In the genomic region with DNA sequence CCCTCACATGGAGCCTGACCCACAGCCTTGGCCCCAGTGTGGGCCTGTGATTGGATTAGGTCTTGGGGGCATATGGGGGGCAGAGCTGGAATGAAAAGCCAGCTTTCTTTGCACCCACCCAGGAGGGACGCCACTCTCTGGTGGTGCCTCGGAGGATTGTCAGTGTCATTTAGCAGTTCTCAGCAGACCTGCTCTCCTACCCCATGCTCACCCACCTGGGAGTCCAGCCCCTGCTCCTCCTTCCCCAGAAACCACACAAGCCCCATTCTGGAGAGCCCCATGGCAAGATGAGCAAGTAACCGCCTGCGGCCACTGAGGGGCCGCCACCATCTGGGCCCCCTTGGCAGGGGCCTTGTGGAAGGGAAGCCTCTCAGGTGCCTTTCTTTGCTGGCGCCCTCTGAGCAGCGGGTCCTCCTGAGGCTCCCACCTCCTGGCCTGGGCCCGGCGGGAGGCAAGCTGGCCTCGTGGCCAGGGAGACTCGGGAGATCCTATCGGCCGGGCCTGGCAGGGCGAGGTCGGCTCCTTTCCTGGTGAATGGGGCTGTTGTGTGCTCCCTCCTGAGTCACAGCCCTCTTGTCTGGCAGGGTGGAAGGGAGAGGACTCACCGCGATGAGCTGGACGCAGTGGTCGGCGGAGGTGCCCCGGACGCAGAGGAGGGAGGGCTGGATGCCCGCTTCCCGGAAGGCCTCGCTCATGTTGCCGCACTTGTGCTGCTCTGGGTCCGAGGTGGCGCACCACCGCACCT, we compare ENCODE assay signal across 14 cellular contexts. TPM values are rescaled to one million over a fixed set of nuclear protein-coding genes. Genes with fewer than 3 reads are reported as not detected.
A peak's percentile ranks its signal among the peaks of the same experiment; 100 is the strongest.
DNase-seq lines count a peak whose midpoint lies in the region; FAIRE-seq and TF ChIP-seq lines count a peak whose summit lies in the region.
"Had no signal": no experiment of that assay in that cellular context is flagged by ENCODE, and none has a peak within 500 bp of the region (broad histone marks: within the 10 kb centered on the region; RNA-seq: fewer than 3 reads in every experiment).

No MANE protein-coding gene starts in this region.

- TF ChIP-seq CTCF in D721Med (IDR thresholded peaks at IDR 0.05; ENCODE audit: insufficient read depth, missing control alignments), result no peak
- no peak for TF ChIP-seq CTCF in fibroblast of mammary gland (conservative IDR thresholded peaks at IDR 0.05; ENCODE audit: control insufficient read depth, insufficient read depth, low read depth, low read length)

- in situ Hi-C loops in KBM-7 (cut with MboI; ENCODE audit: low pct_unique_long_range_greater_than_20kb, low sequenced_read_pairs), result no loop called here

- H3K4me3 ChIP-seq in fibroblast of mammary gland (ENCODE audit: control insufficient read depth, low read depth, low read length), result no peak overlapping the region
- H3K4me3 ChIP-seq: gastroesophageal sphincter, ovary, skin epidermis had no signal

- FAIRE-seq in D721Med (lab: Jason Lieb, UNC) (no peak), RCC 7860 (lab: Jason Lieb, UNC) (no peak)
- FAIRE-seq: keratinocyte had no signal

- DNase-seq in A172 (ENCODE audit: low spot score), result peak; percentile 33
- DNase-seq in D721Med (ENCODE audit: insufficient read length, low spot score), result peak; percentile 15
- DNase-seq in RPMI7951 (ENCODE audit: low read depth), result peak; percentile 80
- peak; percentile 25 for DNase-seq in fibroblast of mammary gland (ENCODE audit: low read depth)
- DNase-seq in KBM-7, result no peak
- no peak for DNase-seq in SK-N-DZ (ENCODE audit: low spot score)
- DNase-seq in stimulated activated naive CD4-positive, alpha-beta T cell treated with Interleukin-2 at 50 U/mL for 16 hours (lab: John Stamatoyannopoulos, UW), result no peak
- DNase-seq in RCC 7860 (ENCODE audit: low spot score), result no peak
- DNase-seq: activated naive CD4-positive, alpha-beta T cell treated with anti-CD3 and anti-CD28 coated beads, Interleukin-2, amount 50 U/mL, for 16 hours; NCI-H2171 treated with DMSO at 0.1 percent for 48 hours had no signal

RNA-seq across cellular contexts. Expression of a gene that starts 2.3 kb away (rescaled TPM):
- total RNA-seq in A172 (2014; rRNA removed; shearing (Covaris generic)), result 57.4 and 67.1 TPM in 2 replicates
- total RNA-seq in RPMI7951 (2014; rRNA removed; shearing (Covaris generic)), result 0.12 and 0.39 TPM in 2 replicates
- polyA plus RNA-seq in SK-N-DZ (2014; cell fraction: cytosol; rRNA removed), result 5.7 and 8.8 TPM in 2 replicates
- 27.5 and 31.1 TPM in 2 replicates for polyA plus RNA-seq in SK-N-DZ (2014; cell fraction: nucleus; rRNA removed)

RNA-seq across cellular contexts. Expression of a gene that starts 58.7 kb away (rescaled TPM):
- total RNA-seq in A172 (2014; rRNA removed; shearing (Covaris generic)), result 0.59 and 3.2 TPM in 2 replicates
- 2.8 and 4.5 TPM in 2 replicates for total RNA-seq in RPMI7951 (2014; rRNA removed; shearing (Covaris generic))
- polyA plus RNA-seq in SK-N-DZ (2014; cell fraction: cytosol; rRNA removed), result 3.8 and 8.7 TPM in 2 replicates
- polyA plus RNA-seq in SK-N-DZ (2014; cell fraction: nucleus; rRNA removed), result 2.0 and 3.9 TPM in 2 replicates

Comparison
In these comparisons a context has a peak if more than half of its experiments do, and no peak if none do; other contexts are left out.
1. DNase-seq: peak in A172 (single experiment), D721Med (single experiment), RPMI7951 (single experiment) and fibroblast of mammary gland (single experiment); none in KBM-7 (single experiment), SK-N-DZ (single experiment), stimulated activated naive CD4-positive, alpha-beta T cell treated with Interleukin-2 at 50 U/mL for 16 hours (single experiment) and RCC 7860 (single experiment).
2. RNA of a gene that starts 2.3 kb away (total RNA-seq): 57.4 to 67.1 TPM in A172; 0.12 to 0.39 TPM in RPMI7951; every median in the first group is over 10 times any median in the second.